Comparison of ENCODE assay signal across 2 cellular contexts in the genomic region with DNA sequence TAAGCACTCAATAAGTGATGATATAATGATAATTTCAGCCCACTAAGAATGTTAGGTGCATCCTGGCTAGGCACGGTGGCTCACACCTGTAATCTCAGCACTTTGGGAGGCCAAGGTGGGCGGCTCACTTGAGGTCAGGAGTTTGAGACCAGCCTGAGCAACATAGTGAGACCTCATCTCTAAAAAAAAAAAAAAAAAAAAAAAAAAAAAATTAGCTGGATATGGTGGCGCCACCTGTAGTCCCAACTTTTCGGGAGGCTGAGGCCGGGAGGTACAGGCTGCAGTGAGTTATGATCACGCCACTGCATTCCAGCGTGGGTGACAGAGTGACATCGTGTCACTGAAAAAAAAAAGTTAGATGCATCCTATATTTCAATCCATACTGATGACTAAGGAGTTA.
A peak's percentile ranks its signal among the peaks of the same experiment; 100 is the strongest.
TF ChIP-seq lines count a peak whose summit lies in the region.
"Not testable (repeated sequence)": the region's sequence is repeated elsewhere in the genome, so short reads cannot be mapped to it uniquely, and the experiment has no call there.

No MANE protein-coding gene starts in this region.

TF ChIP-seq in HEK293, 187 proteins besides CTCF, POLR2A, EP300 and RAD21:
- TF ChIP-seq, protein P1, sequence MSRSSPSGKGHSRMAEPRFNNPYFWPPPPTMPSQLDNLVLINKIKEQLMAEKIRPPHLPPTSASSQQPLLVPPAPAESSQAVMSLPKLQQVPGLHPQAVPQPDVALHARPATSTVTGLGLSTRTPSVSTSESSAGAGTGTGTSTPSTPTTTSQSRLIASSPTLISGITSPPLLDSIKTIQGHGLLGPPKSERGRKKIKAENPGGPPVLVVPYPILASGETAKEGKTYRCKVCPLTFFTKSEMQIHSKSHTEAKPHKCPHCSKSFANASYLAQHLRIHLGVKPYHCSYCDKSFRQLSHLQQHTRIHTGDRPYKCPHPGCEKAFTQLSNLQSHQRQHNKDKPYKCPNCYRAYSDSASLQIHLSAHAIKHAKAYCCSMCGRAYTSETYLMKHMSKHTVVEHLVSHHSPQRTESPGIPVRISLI (tag by site-specific recombination; IDR thresholded peaks at IDR 0.05): peak; percentile 84

TF ChIP-seq in K562, 482 proteins besides CTCF, POLR2A, EP300 and RAD21:
- TF ChIP-seq C11orf30 (IDR thresholded peaks at IDR 0.05; ENCODE audit: low read depth): 0 out of 2 replicates have a peak, but pooled peaks have one; percentile 17
- TF ChIP-seq EGR1 (conservative IDR thresholded peaks at IDR 0.05): 0 out of 2 replicates have a peak, but pooled peaks have one; percentile 18
- TF ChIP-seq CTCFL (IDR thresholded peaks at IDR 0.05; ENCODE audit: borderline replicate concordance, insufficient read depth, low read depth, low read length, poor library complexity, severe bottlenecking): peak; percentile 72
- peak; percentile 94 for TF ChIP-seq ZNF384 (IDR thresholded peaks at IDR 0.05; ENCODE audit: low read depth, low read length)
- peak; percentile 19 for TF ChIP-seq MEIS2 (IDR thresholded peaks at IDR 0.05; ENCODE audit: partially characterized antibody)
- peak; percentile 43; the same call in 1 of the 2 replicates for TF ChIP-seq TEAD4 (IDR thresholded peaks at IDR 0.05; ENCODE audit: low read length)
- TF ChIP-seq TEAD4 (CRISPR knock-in tag; IDR thresholded peaks at IDR 0.05; ENCODE audit: borderline replicate concordance): not testable (repeated sequence)
